ENCODE assay signal across 8 cellular contexts in the genomic region with DNA sequence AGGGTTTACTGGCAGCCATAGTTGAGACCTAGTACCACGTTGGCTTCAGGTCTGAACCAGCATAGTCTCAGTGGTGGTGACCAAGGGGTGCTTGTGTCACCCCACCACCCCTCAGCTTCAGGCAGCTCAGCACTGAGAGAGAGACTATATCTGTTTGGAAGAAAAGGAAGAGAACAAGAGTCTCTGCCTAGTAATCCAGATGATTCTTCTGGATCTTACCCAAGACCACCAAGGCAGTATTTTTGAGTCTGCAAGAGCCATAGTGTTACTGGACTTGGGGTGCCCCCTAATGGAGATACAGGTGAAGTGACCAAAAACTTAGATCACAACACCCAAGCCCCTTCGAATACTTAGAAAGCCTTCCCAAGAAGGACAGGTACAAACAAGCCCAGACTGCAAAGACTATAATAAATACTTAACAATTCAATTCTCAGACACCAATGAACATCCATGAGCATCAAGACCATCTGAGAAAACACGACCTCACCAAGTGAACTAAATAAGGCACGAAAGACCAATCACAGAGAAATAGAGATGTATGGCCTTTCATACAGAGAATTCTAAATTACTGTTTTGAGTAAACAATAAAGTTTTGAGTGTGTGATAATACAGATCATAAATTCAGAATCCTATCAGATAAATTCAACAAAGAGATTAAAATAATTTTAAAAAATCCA.
A peak's percentile ranks its signal among the peaks of the same experiment; 100 is the strongest.
DNase-seq lines count a peak whose midpoint lies in the region; ATAC-seq, FAIRE-seq and TF ChIP-seq lines count a peak whose summit lies in the region.

No MANE protein-coding gene starts in this region.

- H2AK5ac ChIP-seq in IMR-90 (ENCODE audit: low read depth, low read length): peak overlapping the region; percentile 84; the same call in 1 of the 2 replicates

- no peak overlapping the region for H3K4me2 ChIP-seq in IMR-90 (ENCODE audit: low read depth, low read length)

- no peak overlapping the region; a peak in 1 of 4 replicates for H4K8ac ChIP-seq in IMR-90 (ENCODE audit: low read depth in 2 of 2, low read length in 2 of 2)

- dilution Hi-C loops in IMR-90 (cut with HindIII; ENCODE audit: low sequenced_read_pairs, unreplicated experiment): no loop called here

- peaks cover 22% of the 10 kb centered on the region for H3K27me3 Mint-ChIP-seq in activated T-cell treated with anti-CD3 and anti-CD28 coated beads, Interleukin-2, amount 50 U/mL, for 24 hours
- H3K27me3 Mint-ChIP-seq in dendritic cell treated with granulocyte-macrophage colony-stimulating factor and Interleukin-4, amounts not matched to agents 40 ng/mL and 50 ng/mL, for 4 days: no peaks in the 10 kb centered on the region

- no peaks in the 10 kb centered on the region for H3K79me1 ChIP-seq in IMR-90 (ENCODE audit: low read depth in 1 of 2, low read length in 2 of 2)

- peaks cover 8% of the 10 kb centered on the region for H3K4me1 ChIP-seq in IMR-90 (ENCODE audit: control insufficient read depth, insufficient read depth, low read length)

- no peak overlapping the region for H3K4me3 ChIP-seq in IMR-90 (ENCODE audit: insufficient read depth, low read depth, low read length)

- TF ChIP-seq CTCF in IMR-90 (conservative IDR thresholded peaks at IDR 0.05; ENCODE audit: low read depth, low read length): peak; percentile 81

- H3K56ac ChIP-seq in IMR-90 (ENCODE audit: extremely low read depth, insufficient read depth, low read length): no peak overlapping the region

- no peak overlapping the region for H3K27ac Mint-ChIP-seq in activated T-cell treated with anti-CD3 and anti-CD28 coated beads, Interleukin-2, amount 50 U/mL, for 24 hours
- H3K27ac Mint-ChIP-seq in dendritic cell treated with granulocyte-macrophage colony-stimulating factor and Interleukin-4, amounts not matched to agents 40 ng/mL and 50 ng/mL, for 4 days: peak overlapping the region; percentile 35

- no peaks in the 10 kb centered on the region; the same call in none of the 2 replicates for H3K27me3 ChIP-seq in IMR-90 (ENCODE audit: control insufficient read depth, insufficient read depth, low read length)

- H3K18ac ChIP-seq in IMR-90 (ENCODE audit: low read depth, low read length): no peak overlapping the region

- 83% methylated on average over 1 of the region's 4 CpGs; no CpG with 5 or more reads in 1 of the 2 experiments for WGBS in IMR-90 (ENCODE audit: extremely low coverage in 2 of 2, insufficient read length in 1 of 2), 2 experiments

- POLR2A ChIA-PET in IMR-90 (lab: Charles Lee; ENCODE audit: unreplicated experiment): no interaction called here

- in situ Hi-C loops in IMR-90 (cut with MboI; ENCODE audit: low sequenced_read_pairs): loop anchor here (10.0 to 25.0 kb wide), 3 partner anchors 135 to 1122 kb away; a partner anchor contains a TSS

- H3K4ac ChIP-seq in IMR-90 (ENCODE audit: low read depth, low read length): 0 out of 2 replicates have a peak overlapping the region, but pooled peaks have one; percentile 24

- H3K9me3 ChIP-seq in IMR-90 (ENCODE audit: control insufficient read depth, insufficient read depth, low read length): no peaks in the 10 kb centered on the region

- no peak overlapping the region for H3K27ac ChIP-seq in IMR-90 (ENCODE audit: insufficient read depth, low read length)

- H2BK5ac ChIP-seq in IMR-90 (ENCODE audit: low read depth, low read length, poor library complexity, severe bottlenecking): no peak overlapping the region

- peak overlapping the region; percentile 57; the same call in 1 of the 3 replicates for H2BK15ac ChIP-seq in IMR-90 (ENCODE audit: low read depth, low read length)

- H3K36me3 Mint-ChIP-seq in activated T-cell treated with anti-CD3 and anti-CD28 coated beads, Interleukin-2, amount 50 U/mL, for 24 hours (ENCODE audit: low read depth): no peaks in the 10 kb centered on the region
- no peaks in the 10 kb centered on the region for H3K36me3 Mint-ChIP-seq in dendritic cell treated with granulocyte-macrophage colony-stimulating factor and Interleukin-4, amounts not matched to agents 40 ng/mL and 50 ng/mL, for 4 days (ENCODE audit: low read depth)

- no TSS peak for BruUV-seq in IMR-90 (replicated peaks; lab: Mats Ljungman, UMichigan)

- no peak overlapping the region for H4K5ac ChIP-seq in IMR-90 (ENCODE audit: low read depth, low read length)

- H2BK20ac ChIP-seq in IMR-90 (ENCODE audit: low read depth, low read length): 0 out of 2 replicates have a peak overlapping the region, but pooled peaks have one; percentile 8

- intact Hi-C loops in IMR-90 (cut with micrococcal nuclease): loop anchor here (1.0 to 5.0 kb wide), 6 partner anchors 57 to 1517 kb away; a partner anchor contains a TSS
- intact Hi-C loops in dendritic cell treated with granulocyte-macrophage colony-stimulating factor and Interleukin-4, amounts not matched to agents 40 ng/mL and 50 ng/mL, for 4 days (cut with micrococcal nuclease): loop anchor here (1.0 to 10.0 kb wide), 3 partner anchors 57 to 265 kb away; no protein-coding TSS in a partner anchor

- 0 out of 2 replicates have a peak overlapping the region, but pooled peaks have one; percentile 23 for H4K91ac ChIP-seq in IMR-90 (ENCODE audit: insufficient read depth, low read depth, low read length)

- H4K20me1 ChIP-seq in IMR-90 (ENCODE audit: insufficient read depth, low read length): no peaks in the 10 kb centered on the region

- no peak for TF ChIP-seq POLR2A in IMR-90 (IDR thresholded peaks at IDR 0.05; ENCODE audit: low read depth, low read length)

- H3K36me3 ChIP-seq in IMR-90 (ENCODE audit: control insufficient read depth, insufficient read depth, low read length): no peaks in the 10 kb centered on the region

- no peak overlapping the region for H3K14ac ChIP-seq in IMR-90 (replicated peaks; ENCODE audit: low read depth, low read length)

- H3K9me1 ChIP-seq in IMR-90 (ENCODE audit: insufficient read depth, low read length): peaks cover 6% of the 10 kb centered on the region

- peak; percentile 85 for ATAC-seq in IMR-90 (ENCODE audit: low read depth)

- no peak overlapping the region; the same call in 1 of the 2 replicates for H2BK120ac ChIP-seq in IMR-90 (ENCODE audit: low read depth, low read length)

- CTCF ChIA-PET in IMR-90 (lab: Yijun Ruan, JAX): interaction anchor here (0.7 to 3.4 kb wide), 4 partner anchors 9 to 140 kb away, joined by 3 to 13 read pairs (median 6); no protein-coding TSS in a partner anchor

- no peak overlapping the region for H3K9ac ChIP-seq in IMR-90 (ENCODE audit: low read depth, low read length)

- DNase-seq in activated T-cell treated with anti-CD3 and anti-CD28 coated beads for 24 hours (ENCODE audit: low read depth) (peak; percentile 2), IMR-90 (peak; percentile 80), SW480 (ENCODE audit: low spot score) (peak; percentile 24), midbrain (lab: John Stamatoyannopoulos, UW) (peak; percentile 41), GM19238 (ENCODE audit: insufficient read length, low spot score) (no peak), urothelium cell line (ENCODE audit: low spot score) (no peak)
- no peak for DNase-seq in activated T-cell treated with anti-CD3 and anti-CD28 coated beads, Interleukin-2, amount 50 U/mL, for 24 hours

- no peak for FAIRE-seq in urothelium cell line (lab: Jason Lieb, UNC)

- H3K9me3 Mint-ChIP-seq in activated T-cell treated with anti-CD3 and anti-CD28 coated beads, Interleukin-2, amount 50 U/mL, for 24 hours: no peaks in the 10 kb centered on the region
- H3K9me3 Mint-ChIP-seq in dendritic cell treated with granulocyte-macrophage colony-stimulating factor and Interleukin-4, amounts not matched to agents 40 ng/mL and 50 ng/mL, for 4 days: peaks cover 16% of the 10 kb centered on the region

- no peak overlapping the region for H3K23ac ChIP-seq in IMR-90 (ENCODE audit: low read depth, low read length)

- H3K4me1 Mint-ChIP-seq in activated T-cell treated with anti-CD3 and anti-CD28 coated beads, Interleukin-2, amount 50 U/mL, for 24 hours (ENCODE audit: low read depth): no peaks in the 10 kb centered on the region
- peaks cover 26% of the 10 kb centered on the region for H3K4me1 Mint-ChIP-seq in dendritic cell treated with granulocyte-macrophage colony-stimulating factor and Interleukin-4, amounts not matched to agents 40 ng/mL and 50 ng/mL, for 4 days (ENCODE audit: low read depth)

- no peak overlapping the region for H2AK9ac ChIP-seq in IMR-90 (replicated peaks; ENCODE audit: low read depth, low read length, poor library complexity)

- H2AFZ ChIP-seq in IMR-90 (replicated peaks; ENCODE audit: low read length, poor library complexity): peak overlapping the region; percentile 24

- TF ChIP-seq RAD21 in IMR-90 (IDR thresholded peaks at IDR 0.05; ENCODE audit: low read length): peak; percentile 92

- H3K4me3 Mint-ChIP-seq in activated T-cell treated with anti-CD3 and anti-CD28 coated beads, Interleukin-2, amount 50 U/mL, for 24 hours: no peak overlapping the region
- no peak overlapping the region for H3K4me3 Mint-ChIP-seq in dendritic cell treated with granulocyte-macrophage colony-stimulating factor and Interleukin-4, amounts not matched to agents 40 ng/mL and 50 ng/mL, for 4 days

TF ChIP-seq in IMR-90, 13 proteins besides CTCF, POLR2A, EP300 and RAD21:
- TF ChIP-seq FOS (IDR thresholded peaks at IDR 0.05; ENCODE audit: low read depth, low read length) (no peak), MAFK (IDR thresholded peaks at IDR 0.05; ENCODE audit: low read depth, low read length) (no peak), MXI1 (IDR thresholded peaks at IDR 0.05; ENCODE audit: borderline replicate concordance, low read depth, low read length) (no peak), SMC3 (IDR thresholded peaks at IDR 0.05; ENCODE audit: low read depth, low read length) (peak; percentile 77), NFE2L2 (IDR thresholded peaks at IDR 0.05; ENCODE audit: low read depth, low read length) (no peak)

Comparison
In these comparisons a context has a peak if more than half of its experiments do, and no peak if none do; other contexts are left out.
1. DNase-seq: peak in activated T-cell treated with anti-CD3 and anti-CD28 coated beads for 24 hours (single experiment), IMR-90 (single experiment), SW480 (single experiment) and midbrain (single experiment); none in activated T-cell treated with anti-CD3 and anti-CD28 coated beads, Interleukin-2, amount 50 U/mL, for 24 hours (single experiment), GM19238 (single experiment) and urothelium cell line (single experiment).